31 cellular contexts compared by ENCODE assay signal in genomic region chr3:192651854-192652510, GRCh38.
"Had no signal": no experiment of that assay in that cellular context is flagged by ENCODE, and none has a peak within 500 bp of the region (broad histone marks: within the 10 kb centered on the region; RNA-seq: fewer than 3 reads in every experiment).

No MANE protein-coding gene starts in this region.

- H3K4me3 Mint-ChIP-seq: activated B cell treated with CpG ODN at 0.5 μM for 24 hours; activated CD4-positive, alpha-beta memory T cell treated with anti-CD3 and anti-CD28 coated beads, Interleukin-2, amount 10 ng/mL, durations not matched to agents 7 days and 5 days; activated CD8-positive, alpha-beta memory T cell treated with anti-CD3 and anti-CD28 coated beads, Interleukin-2, amount 10 ng/mL, durations not matched to agents 7 days and 5 days; activated naive CD4-positive, alpha-beta T cell treated with anti-CD3 and anti-CD28 coated beads, Interleukin-2, amount 10 ng/mL, durations not matched to agents 7 days and 5 days; activated naive CD8-positive, alpha-beta T cell; activated naive CD8-positive, alpha-beta T cell treated with anti-CD3 and anti-CD28 coated beads, Interleukin-2, amount 50 U/mL, for 24 hours; brain had no signal

- H3K27ac Mint-ChIP-seq: activated B cell treated with CpG ODN at 0.5 μM for 24 hours; activated CD4-positive, alpha-beta memory T cell treated with anti-CD3 and anti-CD28 coated beads, Interleukin-2, amount 10 ng/mL, durations not matched to agents 7 days and 5 days; activated CD8-positive, alpha-beta memory T cell treated with anti-CD3 and anti-CD28 coated beads, Interleukin-2, amount 10 ng/mL, durations not matched to agents 7 days and 5 days; activated naive CD4-positive, alpha-beta T cell treated with anti-CD3 and anti-CD28 coated beads, Interleukin-2, amount 10 ng/mL, durations not matched to agents 7 days and 5 days; activated naive CD8-positive, alpha-beta T cell; activated naive CD8-positive, alpha-beta T cell treated with anti-CD3 and anti-CD28 coated beads, Interleukin-2, amount 50 U/mL, for 24 hours; brain had no signal

- H3K9me3 Mint-ChIP-seq: activated B cell treated with CpG ODN at 0.5 μM for 24 hours; activated CD4-positive, alpha-beta memory T cell treated with anti-CD3 and anti-CD28 coated beads, Interleukin-2, amount 10 ng/mL, durations not matched to agents 7 days and 5 days; activated naive CD4-positive, alpha-beta T cell treated with anti-CD3 and anti-CD28 coated beads, Interleukin-2, amount 10 ng/mL, durations not matched to agents 7 days and 5 days; activated naive CD8-positive, alpha-beta T cell treated with anti-CD3 and anti-CD28 coated beads, Interleukin-2, amount 50 U/mL, for 24 hours; brain had no signal

- H3K9me3 ChIP-seq: Peyer's patch had no signal

- DNase-seq: activated B cell treated with CpG ODN at 0.5 μM for 24 hours; activated CD4-positive, alpha-beta memory T cell treated with anti-CD3 and anti-CD28 coated beads, Interleukin-2, amount 10 ng/mL, durations not matched to agents 7 days and 5 days; activated CD4-positive, alpha-beta T cell treated with anti-CD3 and anti-CD28 coated beads for 4 hours; activated CD4-positive, CD25-positive, alpha-beta regulatory T cell treated with anti-CD3 and anti-CD28 coated beads, Interleukin-2, amount 50 U/mL, for 72 hours; activated CD8-positive, alpha-beta memory T cell treated with anti-CD3 and anti-CD28 coated beads for 24 hours; activated CD8-positive, alpha-beta memory T cell treated with anti-CD3 and anti-CD28 coated beads, Interleukin-2, amount 10 ng/mL, durations not matched to agents 7 days and 5 days; activated CD8-positive, alpha-beta memory T cell treated with anti-CD3 and anti-CD28 coated beads, Interleukin-2, amount 50 U/mL, for 48 hours; activated effector memory CD4-positive, alpha-beta T cell treated with Interleukin-2 at 50 U/mL for 16 hours; activated naive CD4-positive, alpha-beta T cell treated with anti-CD3 and anti-CD28 coated beads, Interleukin-2, amount 10 ng/mL, durations not matched to agents 7 days and 5 days; activated naive CD8-positive, alpha-beta T cell treated with anti-CD3 and anti-CD28 coated beads, Interleukin-2, amount 50 U/mL, for 24 hours; activated T-cell treated with anti-CD3 and anti-CD28 coated beads, Interleukin-2, amount 50 U/mL, for 48 hours; anterior cingulate cortex; NCI-H1048; NCI-H1105 treated with DMSO at 0.1 percent for 48 hours; NCI-H1436 treated with DMSO at 0.1 percent for 48 hours; NCI-H1694 treated with DMSO at 0.1 percent for 48 hours; NCI-H2029; NCI-H345; NCI-H748 treated with DMSO at 0.1 percent for 48 hours; NK-92 treated with Interleukin-12 subunit alpha and Interleukin-12 subunit beta, amount 100 ng/mL, for 24 hours; PC-3; Peyer's patch; RPMI8226; SW 1271; T-helper 1 cell; T-helper 2 cell; T-helper 9 cell had no signal

- H3K36me3 ChIP-seq: Peyer's patch had no signal

- H3K36me3 Mint-ChIP-seq: activated CD8-positive, alpha-beta memory T cell treated with anti-CD3 and anti-CD28 coated beads, Interleukin-2, amount 10 ng/mL, durations not matched to agents 7 days and 5 days; activated naive CD4-positive, alpha-beta T cell treated with anti-CD3 and anti-CD28 coated beads, Interleukin-2, amount 10 ng/mL, durations not matched to agents 7 days and 5 days; activated naive CD8-positive, alpha-beta T cell; brain had no signal

- H3K27me3 Mint-ChIP-seq: activated B cell treated with CpG ODN at 0.5 μM for 24 hours; activated CD8-positive, alpha-beta memory T cell treated with anti-CD3 and anti-CD28 coated beads, Interleukin-2, amount 10 ng/mL, durations not matched to agents 7 days and 5 days; activated naive CD4-positive, alpha-beta T cell treated with anti-CD3 and anti-CD28 coated beads, Interleukin-2, amount 10 ng/mL, durations not matched to agents 7 days and 5 days had no signal

- H3K27ac ChIP-seq: Peyer's patch, VCaP had no signal

- H3K4me1 Mint-ChIP-seq: activated B cell treated with CpG ODN at 0.5 μM for 24 hours; activated CD4-positive, alpha-beta memory T cell treated with anti-CD3 and anti-CD28 coated beads, Interleukin-2, amount 10 ng/mL, durations not matched to agents 7 days and 5 days; activated CD8-positive, alpha-beta memory T cell treated with anti-CD3 and anti-CD28 coated beads, Interleukin-2, amount 10 ng/mL, durations not matched to agents 7 days and 5 days; activated naive CD4-positive, alpha-beta T cell treated with anti-CD3 and anti-CD28 coated beads, Interleukin-2, amount 10 ng/mL, durations not matched to agents 7 days and 5 days; activated naive CD8-positive, alpha-beta T cell treated with anti-CD3 and anti-CD28 coated beads, Interleukin-2, amount 50 U/mL, for 24 hours; brain had no signal

- H3K4me1 ChIP-seq: Peyer's patch had no signal

- H3K27me3 ChIP-seq: Peyer's patch had no signal

- ATAC-seq: activated CD8-positive, alpha-beta memory T cell treated with anti-CD3 and anti-CD28 coated beads, Interleukin-2, amount 10 ng/mL, durations not matched to agents 7 days and 5 days; activated naive CD8-positive, alpha-beta T cell treated with anti-CD3 and anti-CD28 coated beads, Interleukin-2, amount 50 U/mL, for 24 hours; K562; PC-3 had no signal

- H3K4me3 ChIP-seq: K562, Peyer's patch had no signal
